In the genomic region with DNA sequence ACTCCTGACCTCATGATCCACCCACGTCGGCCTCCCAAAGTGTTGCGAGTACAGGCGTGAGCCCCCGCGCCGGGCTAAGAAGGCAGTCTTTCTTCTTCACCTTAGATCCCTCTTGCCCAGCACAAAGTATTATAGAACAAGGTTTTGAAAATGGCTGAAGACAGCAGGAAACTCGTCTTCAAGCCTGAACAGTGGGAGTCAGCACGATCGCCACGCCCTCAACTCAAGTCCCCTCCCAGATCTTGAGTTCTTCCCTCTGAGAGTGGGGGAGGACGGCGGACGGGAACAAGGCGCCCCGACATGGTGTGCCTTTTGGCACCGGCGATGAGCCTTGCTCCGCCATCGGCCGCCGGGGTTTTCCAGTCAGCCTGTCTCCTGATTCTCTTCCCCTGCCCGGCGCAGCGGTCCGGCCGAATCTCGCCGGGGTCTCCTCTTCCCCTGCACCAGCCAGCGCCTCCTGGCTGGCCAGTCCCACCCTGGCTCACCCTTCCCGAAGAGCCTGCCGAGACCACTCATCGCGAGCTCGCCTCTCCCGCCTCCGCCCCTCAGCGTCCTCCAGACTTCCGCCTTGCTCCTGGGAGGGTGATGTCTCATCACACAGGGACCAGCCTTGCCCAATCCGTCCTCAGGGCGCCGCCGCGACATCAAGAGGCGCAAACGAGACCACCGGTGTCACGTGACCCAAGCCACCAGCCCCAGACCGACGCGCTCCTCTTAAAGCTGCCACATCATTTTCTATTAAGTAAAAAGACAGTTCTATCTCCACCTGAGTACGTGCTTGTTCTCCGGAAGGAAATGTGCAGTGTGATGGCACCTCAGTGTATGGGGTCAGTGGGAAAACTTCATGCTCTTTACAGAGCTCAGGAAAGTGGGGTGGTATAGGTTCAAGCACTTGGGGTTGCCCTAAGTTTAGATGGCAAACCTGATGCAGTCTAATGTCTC, we compare ENCODE assay signal across 1 cellular context.
TF ChIP-seq lines count a peak whose summit lies in the region.

A gene with protein sequence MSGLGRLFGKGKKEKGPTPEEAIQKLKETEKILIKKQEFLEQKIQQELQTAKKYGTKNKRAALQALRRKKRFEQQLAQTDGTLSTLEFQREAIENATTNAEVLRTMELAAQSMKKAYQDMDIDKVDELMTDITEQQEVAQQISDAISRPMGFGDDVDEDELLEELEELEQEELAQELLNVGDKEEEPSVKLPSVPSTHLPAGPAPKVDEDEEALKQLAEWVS (minus strand): TSS at position 565 of the 942 bp plus-strand sequence. CDS start 49 bp downstream, at position 516.

TF ChIP-seq in K562, 482 proteins besides CTCF, POLR2A, EP300 and RAD21 (continued from another document and continues in another):
- TF ChIP-seq, protein P1, sequence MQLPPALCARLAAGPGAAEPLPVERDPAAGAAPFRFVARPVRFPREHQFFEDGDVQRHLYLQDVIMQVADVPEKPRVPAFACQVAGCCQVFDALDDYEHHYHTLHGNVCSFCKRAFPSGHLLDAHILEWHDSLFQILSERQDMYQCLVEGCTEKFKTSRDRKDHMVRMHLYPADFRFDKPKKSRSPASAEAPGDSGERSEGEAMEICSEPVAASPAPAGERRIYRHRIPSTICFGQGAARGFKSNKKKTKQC (CRISPR knock-in tag; IDR thresholded peaks at IDR 0.05) = 0 out of 2 replicates have a peak, but pooled peaks have one; percentile 29
- no peak for TF ChIP-seq BMI1 (IDR thresholded peaks at IDR 0.05; ENCODE audit: low read length)
- TF ChIP-seq CXXC5 (CRISPR knock-in tag; IDR thresholded peaks at IDR 0.05) = peak; percentile 60
- no peak for TF ChIP-seq ZNF717 (CRISPR knock-in tag; IDR thresholded peaks at IDR 0.05)
- TF ChIP-seq OTX1 (CRISPR knock-in tag; IDR thresholded peaks at IDR 0.05) = peak; percentile 42; the same call in 1 of the 2 replicates
- TF ChIP-seq PHF21A (IDR thresholded peaks at IDR 0.05; ENCODE audit: borderline replicate concordance, low read depth) = 0 out of 2 replicates have a peak, but pooled peaks have one; percentile 7
- TF ChIP-seq, protein P2, sequence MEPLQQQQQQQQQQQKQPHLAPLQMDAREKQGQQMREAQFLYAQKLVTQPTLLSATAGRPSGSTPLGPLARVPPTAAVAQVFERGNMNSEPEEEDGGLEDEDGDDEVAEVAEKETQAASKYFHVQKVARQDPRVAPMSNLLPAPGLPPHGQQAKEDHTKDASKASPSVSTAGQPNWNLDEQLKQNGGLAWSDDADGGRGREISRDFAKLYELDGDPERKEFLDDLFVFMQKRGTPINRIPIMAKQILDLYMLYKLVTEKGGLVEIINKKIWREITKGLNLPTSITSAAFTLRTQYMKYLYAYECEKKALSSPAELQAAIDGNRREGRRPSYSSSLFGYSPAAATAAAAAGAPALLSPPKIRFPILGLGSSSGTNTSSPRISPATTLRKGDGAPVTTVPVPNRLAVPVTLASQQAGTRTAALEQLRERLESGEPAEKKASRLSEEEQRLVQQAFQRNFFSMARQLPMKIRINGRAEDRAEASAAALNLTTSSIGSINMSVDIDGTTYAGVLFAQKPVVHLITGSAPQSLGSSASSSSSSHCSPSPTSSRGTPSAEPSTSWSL (CRISPR knock-in tag; IDR thresholded peaks at IDR 0.05; ENCODE audit: borderline replicate concordance) = no peak
- TF ChIP-seq, protein P3, sequence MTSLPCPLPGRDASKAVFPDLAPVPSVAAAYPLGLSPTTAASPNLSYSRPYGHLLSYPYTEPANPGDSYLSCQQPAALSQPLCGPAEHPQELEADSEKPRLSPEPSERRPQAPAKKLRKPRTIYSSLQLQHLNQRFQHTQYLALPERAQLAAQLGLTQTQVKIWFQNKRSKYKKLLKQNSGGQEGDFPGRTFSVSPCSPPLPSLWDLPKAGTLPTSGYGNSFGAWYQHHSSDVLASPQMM (CRISPR knock-in tag; IDR thresholded peaks at IDR 0.05) = no peak
- TF ChIP-seq, protein P4, sequence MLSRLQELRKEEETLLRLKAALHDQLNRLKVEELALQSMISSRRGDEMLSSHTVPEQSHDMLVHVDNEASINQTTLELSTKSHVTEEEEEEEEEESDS (CRISPR knock-in tag; IDR thresholded peaks at IDR 0.05) = no peak
- no peak; the same call in 1 of the 2 replicates for TF ChIP-seq ZNF75A (CRISPR knock-in tag; IDR thresholded peaks at IDR 0.05)
- TF ChIP-seq RBM34 (IDR thresholded peaks at IDR 0.05; ENCODE audit: borderline replicate concordance, insufficient read depth, low read length) = no peak
- TF ChIP-seq ZNF253 (CRISPR knock-in tag; conservative IDR thresholded peaks at IDR 0.05) = no peak
- no peak for TF ChIP-seq KDM1A (IDR thresholded peaks at IDR 0.05)
- TF ChIP-seq KLF1 (tag; IDR thresholded peaks at IDR 0.05) = no peak
- TF ChIP-seq ETV1 (tag; conservative IDR thresholded peaks at IDR 0.05; ENCODE audit: low read depth) = 0 out of 2 replicates have a peak, but pooled peaks have one; percentile 33
- peak; percentile 95 for TF ChIP-seq RBFOX2 (IDR thresholded peaks at IDR 0.05; ENCODE audit: low read depth, low read length)
- TF ChIP-seq XRCC3 (IDR thresholded peaks at IDR 0.05) = no peak
- TF ChIP-seq KHSRP (IDR thresholded peaks at IDR 0.05) = peak; percentile 77
- no peak for TF ChIP-seq NUFIP1 (IDR thresholded peaks at IDR 0.05; ENCODE audit: partially characterized antibody)
- no peak for TF ChIP-seq RFX1 (IDR thresholded peaks at IDR 0.05)
- TF ChIP-seq ZNF77 (CRISPR knock-in tag; IDR thresholded peaks at IDR 0.05) = no peak
- no peak for TF ChIP-seq SLC30A9 (CRISPR knock-in tag; IDR thresholded peaks at IDR 0.05)
- peak; percentile 50 to 59; a peak in 3 of 4 replicates for TF ChIP-seq NRF1 (conservative IDR thresholded peaks at IDR 0.05 in 1 of 2, IDR thresholded peaks at IDR 0.05 in 1 of 2)
- TF ChIP-seq, protein P5, sequence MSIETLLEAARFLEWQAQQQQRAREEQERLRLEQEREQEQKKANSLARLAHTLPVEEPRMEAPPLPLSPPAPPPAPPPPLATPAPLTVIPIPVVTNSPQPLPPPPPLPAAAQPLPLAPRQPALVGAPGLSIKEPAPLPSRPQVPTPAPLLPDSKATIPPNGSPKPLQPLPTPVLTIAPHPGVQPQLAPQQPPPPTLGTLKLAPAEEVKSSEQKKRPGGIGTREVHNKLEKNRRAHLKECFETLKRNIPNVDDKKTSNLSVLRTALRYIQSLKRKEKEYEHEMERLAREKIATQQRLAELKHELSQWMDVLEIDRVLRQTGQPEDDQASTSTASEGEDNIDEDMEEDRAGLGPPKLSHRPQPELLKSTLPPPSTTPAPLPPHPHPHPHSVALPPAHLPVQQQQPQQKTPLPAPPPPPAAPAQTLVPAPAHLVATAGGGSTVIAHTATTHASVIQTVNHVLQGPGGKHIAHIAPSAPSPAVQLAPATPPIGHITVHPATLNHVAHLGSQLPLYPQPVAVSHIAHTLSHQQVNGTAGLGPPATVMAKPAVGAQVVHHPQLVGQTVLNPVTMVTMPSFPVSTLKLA (conservative IDR thresholded peaks at IDR 0.05) = peak; percentile 79 to 90
- no peak for TF ChIP-seq NFIX (CRISPR knock-in tag; IDR thresholded peaks at IDR 0.05; ENCODE audit: low read depth)
- TF ChIP-seq, protein P6, sequence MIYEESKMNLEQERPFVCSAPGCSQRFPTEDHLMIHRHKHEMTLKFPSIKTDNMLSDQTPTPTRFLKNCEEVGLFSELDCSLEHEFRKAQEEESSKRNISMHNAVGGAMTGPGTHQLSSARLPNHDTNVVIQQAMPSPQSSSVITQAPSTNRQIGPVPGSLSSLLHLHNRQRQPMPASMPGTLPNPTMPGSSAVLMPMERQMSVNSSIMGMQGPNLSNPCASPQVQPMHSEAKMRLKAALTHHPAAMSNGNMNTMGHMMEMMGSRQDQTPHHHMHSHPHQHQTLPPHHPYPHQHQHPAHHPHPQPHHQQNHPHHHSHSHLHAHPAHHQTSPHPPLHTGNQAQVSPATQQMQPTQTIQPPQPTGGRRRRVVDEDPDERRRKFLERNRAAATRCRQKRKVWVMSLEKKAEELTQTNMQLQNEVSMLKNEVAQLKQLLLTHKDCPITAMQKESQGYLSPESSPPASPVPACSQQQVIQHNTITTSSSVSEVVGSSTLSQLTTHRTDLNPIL (CRISPR knock-in tag; IDR thresholded peaks at IDR 0.05) = no peak
- no peak for TF ChIP-seq TSC22D4 (tag; IDR thresholded peaks at IDR 0.05)
- no peak for TF ChIP-seq RFX7 (CRISPR knock-in tag; IDR thresholded peaks at IDR 0.05)
- peak in 1 of 2 experiments; percentile 3; a peak in 1 of 4 replicates for TF ChIP-seq RCOR1 (IDR thresholded peaks at IDR 0.05; ENCODE audit: borderline replicate concordance in 1 of 2, low read depth in 2 of 2, low read length in 2 of 2)
- TF ChIP-seq ZBTB8A (IDR thresholded peaks at IDR 0.05; ENCODE audit: partially characterized antibody) = no peak
- TF ChIP-seq, protein P7, sequence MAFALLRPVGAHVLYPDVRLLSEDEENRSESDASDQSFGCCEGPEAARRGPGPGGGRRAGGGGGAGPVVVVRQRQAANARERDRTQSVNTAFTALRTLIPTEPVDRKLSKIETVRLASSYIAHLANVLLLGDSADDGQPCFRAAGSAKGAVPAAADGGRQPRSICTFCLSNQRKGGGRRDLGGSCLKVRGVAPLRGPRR (CRISPR knock-in tag; IDR thresholded peaks at IDR 0.05) = no peak
- no peak for TF ChIP-seq GATAD2B (IDR thresholded peaks at IDR 0.05; ENCODE audit: borderline replicate concordance)
- TF ChIP-seq RUNX1 (IDR thresholded peaks at IDR 0.05; ENCODE audit: low read depth) = no peak
- TF ChIP-seq, protein P8, sequence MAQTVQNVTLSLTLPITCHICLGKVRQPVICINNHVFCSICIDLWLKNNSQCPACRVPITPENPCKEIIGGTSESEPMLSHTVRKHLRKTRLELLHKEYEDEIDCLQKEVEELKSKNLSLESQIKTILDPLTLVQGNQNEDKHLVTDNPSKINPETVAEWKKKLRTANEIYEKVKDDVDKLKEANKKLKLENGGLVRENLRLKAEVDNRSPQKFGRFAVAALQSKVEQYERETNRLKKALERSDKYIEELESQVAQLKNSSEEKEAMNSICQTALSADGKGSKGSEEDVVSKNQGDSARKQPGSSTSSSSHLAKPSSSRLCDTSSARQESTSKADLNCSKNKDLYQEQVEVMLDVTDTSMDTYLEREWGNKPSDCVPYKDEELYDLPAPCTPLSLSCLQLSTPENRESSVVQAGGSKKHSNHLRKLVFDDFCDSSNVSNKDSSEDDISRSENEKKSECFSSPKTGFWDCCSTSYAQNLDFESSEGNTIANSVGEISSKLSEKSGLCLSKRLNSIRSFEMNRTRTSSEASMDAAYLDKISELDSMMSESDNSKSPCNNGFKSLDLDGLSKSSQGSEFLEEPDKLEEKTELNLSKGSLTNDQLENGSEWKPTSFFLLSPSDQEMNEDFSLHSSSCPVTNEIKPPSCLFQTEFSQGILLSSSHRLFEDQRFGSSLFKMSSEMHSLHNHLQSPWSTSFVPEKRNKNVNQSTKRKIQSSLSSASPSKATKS (CRISPR knock-in tag; IDR thresholded peaks at IDR 0.05) = no peak
- TF ChIP-seq, protein P9, sequence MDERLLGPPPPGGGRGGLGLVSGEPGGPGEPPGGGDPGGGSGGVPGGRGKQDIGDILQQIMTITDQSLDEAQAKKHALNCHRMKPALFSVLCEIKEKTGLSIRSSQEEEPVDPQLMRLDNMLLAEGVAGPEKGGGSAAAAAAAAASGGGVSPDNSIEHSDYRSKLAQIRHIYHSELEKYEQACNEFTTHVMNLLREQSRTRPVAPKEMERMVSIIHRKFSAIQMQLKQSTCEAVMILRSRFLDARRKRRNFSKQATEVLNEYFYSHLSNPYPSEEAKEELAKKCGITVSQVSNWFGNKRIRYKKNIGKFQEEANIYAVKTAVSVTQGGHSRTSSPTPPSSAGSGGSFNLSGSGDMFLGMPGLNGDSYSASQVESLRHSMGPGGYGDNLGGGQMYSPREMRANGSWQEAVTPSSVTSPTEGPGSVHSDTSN (CRISPR knock-in tag; IDR thresholded peaks at IDR 0.05; ENCODE audit: low read depth) = no peak
- TF ChIP-seq, protein P9 (tag; conservative IDR thresholded peaks at IDR 0.05; ENCODE audit: low read depth) = no peak
- peak; percentile 37 for TF ChIP-seq RB1 (IDR thresholded peaks at IDR 0.05; ENCODE audit: low read depth)
- TF ChIP-seq STAT5B (CRISPR knock-in tag; IDR thresholded peaks at IDR 0.05) = no peak
- TF ChIP-seq, protein P10, sequence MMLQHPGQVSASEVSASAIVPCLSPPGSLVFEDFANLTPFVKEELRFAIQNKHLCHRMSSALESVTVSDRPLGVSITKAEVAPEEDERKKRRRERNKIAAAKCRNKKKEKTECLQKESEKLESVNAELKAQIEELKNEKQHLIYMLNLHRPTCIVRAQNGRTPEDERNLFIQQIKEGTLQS (IDR thresholded peaks at IDR 0.05) = 0 out of 2 replicates have a peak, but pooled peaks have one; percentile 33
- TF ChIP-seq, protein P10 (CRISPR knock-in tag; conservative IDR thresholded peaks at IDR 0.05) = no peak
- no peak for TF ChIP-seq MCM7 (IDR thresholded peaks at IDR 0.05)
- no peak for TF ChIP-seq BRCA1 (IDR thresholded peaks at IDR 0.05)
- TF ChIP-seq BRCA1 (CRISPR knock-in tag; IDR thresholded peaks at IDR 0.05) = 0 out of 2 replicates have a peak, but pooled peaks have one; percentile 68
- TF ChIP-seq, protein P11, sequence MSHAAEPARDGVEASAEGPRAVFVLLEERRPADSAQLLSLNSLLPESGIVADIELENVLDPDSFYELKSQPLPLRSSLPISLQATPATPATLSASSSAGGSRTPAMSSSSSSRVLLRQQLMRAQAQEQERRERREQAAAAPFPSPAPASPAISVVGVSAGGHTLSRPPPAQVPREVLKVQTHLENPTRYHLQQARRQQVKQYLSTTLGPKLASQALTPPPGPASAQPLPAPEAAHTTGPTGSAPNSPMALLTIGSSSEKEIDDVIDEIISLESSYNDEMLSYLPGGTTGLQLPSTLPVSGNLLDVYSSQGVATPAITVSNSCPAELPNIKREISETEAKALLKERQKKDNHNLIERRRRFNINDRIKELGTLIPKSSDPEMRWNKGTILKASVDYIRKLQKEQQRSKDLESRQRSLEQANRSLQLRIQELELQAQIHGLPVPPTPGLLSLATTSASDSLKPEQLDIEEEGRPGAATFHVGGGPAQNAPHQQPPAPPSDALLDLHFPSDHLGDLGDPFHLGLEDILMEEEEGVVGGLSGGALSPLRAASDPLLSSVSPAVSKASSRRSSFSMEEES (CRISPR knock-in tag; IDR thresholded peaks at IDR 0.05) = peak; percentile 99
